In the genomic region with DNA sequence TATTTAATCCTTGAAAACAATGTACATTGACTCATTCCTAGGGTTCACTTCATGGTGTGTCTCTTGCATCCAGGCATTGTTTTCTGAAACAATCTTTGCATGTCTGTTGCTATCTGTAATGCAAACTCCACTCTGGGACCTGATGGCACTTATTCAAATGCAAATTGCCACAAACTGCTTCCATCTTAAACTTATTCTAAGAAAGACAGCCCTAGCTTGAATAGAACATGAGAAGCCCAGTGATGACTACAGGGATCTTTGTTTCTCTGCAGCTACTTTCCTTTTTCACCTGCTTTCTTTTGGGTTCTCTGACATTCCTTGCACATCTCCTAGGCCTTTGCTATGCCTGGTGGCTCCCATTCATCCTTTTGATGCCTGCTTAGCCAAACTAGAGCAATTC, we compare ENCODE assay signal across 20 cellular contexts.
"Had no signal": no experiment of that assay in that cellular context is flagged by ENCODE, and none has a peak within 500 bp of the region (broad histone marks: within the 10 kb centered on the region; RNA-seq: fewer than 3 reads in every experiment).

No MANE protein-coding gene starts in this region.

- ATAC-seq: Panc1, PC-3 had no signal

- H3K9ac ChIP-seq: SK-N-SH had no signal

- DNase-seq: KBM-7, MV-4-11, NCI-H1048, NCI-H1105, NCI-H1417, NCI-H1436 treated with DMSO at 0.1 percent for 48 hours, NCI-H1694, NCI-H187 treated with DMSO at 0.1 percent for 48 hours, NCI-H2029 treated with DMSO at 0.1 percent for 48 hours, NCI-H2227 treated with DMSO at 0.1 percent for 48 hours, NCI-H524, NCI-H69, NCI-H774, PC-3, SHP77, SK-N-SH, SW 1271 had no signal

- H3K27ac ChIP-seq: HL-60, RWPE1 had no signal

- H3K9me3 ChIP-seq: SK-N-SH had no signal
